ENCODE assay signal across 17 cellular contexts in genomic region chr7:99340659-99341058, GRCh38. TPM values are rescaled to one million over a fixed set of nuclear protein-coding genes. Genes with fewer than 3 reads are reported as not detected.
DNase-seq lines count a peak whose midpoint lies in the region; ATAC-seq and TF ChIP-seq lines count a peak whose summit lies in the region.
"Had no signal": no experiment of that assay in that cellular context is flagged by ENCODE, and none has a peak within 500 bp of the region (broad histone marks: within the 10 kb centered on the region; RNA-seq: fewer than 3 reads in every experiment).

No MANE protein-coding gene starts in this region.

- no peak overlapping the region for H3K4me3 Mint-ChIP-seq in activated CD8-positive, alpha-beta T cell treated with anti-CD3 and anti-CD28 coated beads for 36 hours
- no peak overlapping the region for H3K4me3 Mint-ChIP-seq in activated CD8-positive, alpha-beta T cell treated with anti-CD3 and anti-CD28 coated beads, Interleukin-2, amount 10 ng/mL, durations not matched to agents 7 days and 5 days
- H3K4me3 Mint-ChIP-seq: B cell; CD4-positive, alpha-beta T cell had no signal

- DNase-seq in activated CD8-positive, alpha-beta T cell treated with anti-CD3 and anti-CD28 coated beads for 36 hours: no peak
- DNase-seq in activated CD8-positive, alpha-beta T cell treated with anti-CD3 and anti-CD28 coated beads, Interleukin-2, amount 10 ng/mL, durations not matched to agents 7 days and 5 days: no peak
- DNase-seq in amniotic epithelial cell (ENCODE audit: low read depth) (peak; percentile 42), coronary artery (ENCODE audit: low spot score) (no peak), tibial artery (no peak), hippocampal formation (lab: John Stamatoyannopoulos, UW) (no peak)
- DNase-seq: Caco-2; CD4-positive, alpha-beta T cell; NCI-H1417; NCI-H1930; NCI-H526; SJCRH30 had no signal

- H3K4me3 ChIP-seq in coronary artery (no peak overlapping the region), tibial artery (no peak overlapping the region)
- H3K4me3 ChIP-seq: SJCRH30 had no signal

- intact Hi-C loops in activated CD8-positive, alpha-beta T cell treated with anti-CD3 and anti-CD28 coated beads for 36 hours (cut with micrococcal nuclease): no loop called here
- intact Hi-C loops in tibial artery (cut with DNase I; ENCODE audit: low total_unique reads): no loop called here

- no peaks in the 10 kb centered on the region for H3K27me3 Mint-ChIP-seq in activated CD8-positive, alpha-beta T cell treated with anti-CD3 and anti-CD28 coated beads for 36 hours
- no peaks in the 10 kb centered on the region for H3K27me3 Mint-ChIP-seq in activated CD8-positive, alpha-beta T cell treated with anti-CD3 and anti-CD28 coated beads, Interleukin-2, amount 10 ng/mL, durations not matched to agents 7 days and 5 days (ENCODE audit: low read depth)
- H3K27me3 Mint-ChIP-seq: B cell; CD4-positive, alpha-beta T cell had no signal

- H3K9me3 ChIP-seq in tibial artery: no peaks in the 10 kb centered on the region
- H3K9me3 ChIP-seq: Caco-2, SJCRH30 had no signal

- H3K27me3 ChIP-seq in tibial artery: no peaks in the 10 kb centered on the region
- H3K27me3 ChIP-seq: SJCRH30 had no signal

- TF ChIP-seq CTCF in activated CD8-positive, alpha-beta T cell treated with anti-CD3 and anti-CD28 coated beads for 36 hours (IDR thresholded peaks at IDR 0.05): no peak
- TF ChIP-seq CTCF in coronary artery (IDR thresholded peaks at IDR 0.05) (no peak), tibial artery (IDR thresholded peaks at IDR 0.05) (no peak)

- H3K4me1 ChIP-seq in tibial artery: peaks cover 0 to 61% (median 20%) of the 10 kb centered on the region in 4 donors
- H3K4me1 ChIP-seq: Caco-2, SJCRH30 had no signal

- no peak for ATAC-seq in activated CD8-positive, alpha-beta T cell treated with anti-CD3 and anti-CD28 coated beads for 36 hours
- ATAC-seq in activated CD8-positive, alpha-beta T cell treated with anti-CD3 and anti-CD28 coated beads, Interleukin-2, amount 10 ng/mL, durations not matched to agents 7 days and 5 days: no peak
- ATAC-seq in HG02623 (IDR thresholded peaks at IDR 0.05; ENCODE audit: unreplicated experiment) (no peak), GM18520 (IDR thresholded peaks at IDR 0.05; ENCODE audit: unreplicated experiment) (no peak)

- H3K27ac ChIP-seq in coronary artery (peak overlapping the region; percentile 89 to 95), tibial artery (peak overlapping the region; percentile 80 to 87)
- H3K27ac ChIP-seq: 22Rv1, KMS-11, SJCRH30 had no signal

- H3K27ac Mint-ChIP-seq in activated CD8-positive, alpha-beta T cell treated with anti-CD3 and anti-CD28 coated beads for 36 hours: peak overlapping the region; percentile 20
- no peak overlapping the region for H3K27ac Mint-ChIP-seq in activated CD8-positive, alpha-beta T cell treated with anti-CD3 and anti-CD28 coated beads, Interleukin-2, amount 10 ng/mL, durations not matched to agents 7 days and 5 days
- H3K27ac Mint-ChIP-seq: B cell; CD4-positive, alpha-beta T cell had no signal

- H3K9me3 Mint-ChIP-seq in activated CD8-positive, alpha-beta T cell treated with anti-CD3 and anti-CD28 coated beads for 36 hours: no peaks in the 10 kb centered on the region
- H3K9me3 Mint-ChIP-seq in activated CD8-positive, alpha-beta T cell treated with anti-CD3 and anti-CD28 coated beads, Interleukin-2, amount 10 ng/mL, durations not matched to agents 7 days and 5 days (ENCODE audit: insufficient read depth): no peaks in the 10 kb centered on the region
- H3K9me3 Mint-ChIP-seq: CD4-positive, alpha-beta T cell had no signal

- POLR2A ChIA-PET in activated CD8-positive, alpha-beta T cell treated with anti-CD3 and anti-CD28 coated beads for 36 hours (lab: Charles Lee): interaction anchor here (1.4 kb wide), 1 partner anchor 10 kb away, joined by 4 read pairs; no protein-coding TSS in a partner anchor
- POLR2A ChIA-PET in activated CD8-positive, alpha-beta T cell treated with anti-CD3 and anti-CD28 coated beads, Interleukin-2, amount 10 ng/mL, durations not matched to agents 7 days and 5 days (lab: Charles Lee): no interaction called here

- H3K36me3 Mint-ChIP-seq in activated CD8-positive, alpha-beta T cell treated with anti-CD3 and anti-CD28 coated beads for 36 hours (ENCODE audit: low read depth): peaks cover 48% of the 10 kb centered on the region
- H3K36me3 Mint-ChIP-seq in activated CD8-positive, alpha-beta T cell treated with anti-CD3 and anti-CD28 coated beads, Interleukin-2, amount 10 ng/mL, durations not matched to agents 7 days and 5 days (ENCODE audit: low read depth): peaks cover 57% of the 10 kb centered on the region

- peaks cover 46 to 81% (median 63%) of the 10 kb centered on the region in 3 donors for H3K36me3 ChIP-seq in tibial artery

- CTCF ChIA-PET in activated CD8-positive, alpha-beta T cell treated with anti-CD3 and anti-CD28 coated beads for 36 hours (lab: Charles Lee): no interaction called here
- CTCF ChIA-PET in activated CD8-positive, alpha-beta T cell treated with anti-CD3 and anti-CD28 coated beads, Interleukin-2, amount 10 ng/mL, durations not matched to agents 7 days and 5 days (lab: Charles Lee): interaction anchor here (1.3 kb wide), 1 partner anchor 11 kb away, joined by 3 read pairs; no protein-coding TSS in a partner anchor

- H3K4me1 Mint-ChIP-seq in activated CD8-positive, alpha-beta T cell treated with anti-CD3 and anti-CD28 coated beads for 36 hours (ENCODE audit: low read depth): peaks cover 4% of the 10 kb centered on the region
- no peaks in the 10 kb centered on the region for H3K4me1 Mint-ChIP-seq in activated CD8-positive, alpha-beta T cell treated with anti-CD3 and anti-CD28 coated beads, Interleukin-2, amount 10 ng/mL, durations not matched to agents 7 days and 5 days (ENCODE audit: low read depth)
- H3K4me1 Mint-ChIP-seq: B cell had no signal

RNA-seq across cellular contexts. Expression of gene ARPC1A, which starts 15.0 kb away (rescaled TPM):
- 10 to 100 TPM; 45.4 to 45.8 TPM for total RNA-seq in activated CD8-positive, alpha-beta T cell treated with anti-CD3 and anti-CD28 coated beads for 36 hours
- total RNA-seq in activated CD8-positive, alpha-beta T cell treated with anti-CD3 and anti-CD28 coated beads, Interleukin-2, amount 10 ng/mL, durations not matched to agents 7 days and 5 days: 10 to 100 TPM; 51.4 to 56.1 TPM

RNA-seq across cellular contexts. Expression of gene ARPC1B, which starts 33.9 kb away (rescaled TPM):
- total RNA-seq in activated CD8-positive, alpha-beta T cell treated with anti-CD3 and anti-CD28 coated beads for 36 hours: 100 to 1,000 TPM; 304 to 307 TPM
- 100 to 1,000 TPM; 408 to 412 TPM for total RNA-seq in activated CD8-positive, alpha-beta T cell treated with anti-CD3 and anti-CD28 coated beads, Interleukin-2, amount 10 ng/mL, durations not matched to agents 7 days and 5 days
